In genomic region chr9:114343471-114344187, GRCh38 we compare ENCODE assay signal across 17 cellular contexts. TPM values are rescaled to one million over a fixed set of nuclear protein-coding genes. Genes with fewer than 3 reads are reported as not detected.
A peak's percentile ranks its signal among the peaks of the same experiment; 100 is the strongest.
DNase-seq lines count a peak whose midpoint lies in the region; ATAC-seq and TF ChIP-seq lines count a peak whose summit lies in the region.
"Had no signal": no experiment of that assay in that cellular context is flagged by ENCODE, and none has a peak within 500 bp of the region (broad histone marks: within the 10 kb centered on the region; RNA-seq: fewer than 3 reads in every experiment).

No MANE protein-coding gene starts in this region.

- H3K79me2 ChIP-seq in mammary epithelial cell (ENCODE audit: insufficient read depth, low read length): no peaks in the 10 kb centered on the region

- WGBS in mammary epithelial cell (ENCODE audit: low coverage, missing lambda C conversion rate): 63% methylated on average over 9 of the region's 9 CpGs

- ATAC-seq in HG02870 (IDR thresholded peaks at IDR 0.05; ENCODE audit: unreplicated experiment): no peak
- ATAC-seq: heart right ventricle, left cardiac atrium, psoas muscle had no signal

- H3K9ac ChIP-seq in mammary epithelial cell (ENCODE audit: insufficient read depth, low read length): no peak overlapping the region
- no peak overlapping the region for H3K9ac ChIP-seq in muscle layer of colon (ENCODE audit: low read length)

- CTCF ChIA-PET in mammary epithelial cell (lab: Charles Lee; ENCODE audit: low non-redundant PET): interaction anchor here (0.5 kb wide), 1 partner anchor 61 kb away, joined by 12 read pairs; no protein-coding TSS in a partner anchor

- H2AFZ ChIP-seq in mammary epithelial cell (ENCODE audit: low read depth, low read length): no peak overlapping the region

- BruUV-seq in mammary epithelial cell (replicated peaks; lab: Mats Ljungman, UMichigan): no TSS peak

- peak overlapping the region; percentile 22 for H3K4me2 ChIP-seq in mammary epithelial cell (ENCODE audit: insufficient read depth, low read depth, low read length)

- no peaks in the 10 kb centered on the region for H3K27me3 ChIP-seq in BE2C
- H3K27me3 ChIP-seq in mammary epithelial cell (ENCODE audit: insufficient read depth, low read length): no peaks in the 10 kb centered on the region
- H3K27me3 ChIP-seq in muscle layer of colon (ENCODE audit: control insufficient read depth in 1 of 2, insufficient read depth in 2 of 2, low read length in 2 of 2): no peaks in the 10 kb centered on the region
- H3K27me3 ChIP-seq in brain microvascular endothelial cell (replicated peaks): no peaks in the 10 kb centered on the region
- H3K27me3 ChIP-seq: heart right ventricle, tibial nerve had no signal

- H3K27ac ChIP-seq in mammary epithelial cell (ENCODE audit: insufficient read depth, low read depth, low read length): no peak overlapping the region
- peak overlapping the region; percentile 67 for H3K27ac ChIP-seq in muscle layer of colon (ENCODE audit: low read depth, low read length)
- no peak overlapping the region for H3K27ac ChIP-seq in brain microvascular endothelial cell
- H3K27ac ChIP-seq: heart right ventricle, psoas muscle, SK-N-MC, tibial nerve had no signal

- no peak overlapping the region for H3K4me3 ChIP-seq in BE2C (ENCODE audit: low read depth, low read length)
- H3K4me3 ChIP-seq in mammary epithelial cell (replicated peaks in 1 of 3; ENCODE audit: insufficient read depth in 1 of 3, low read depth in 2 of 3, low read length in 3 of 3): no peak overlapping the region
- no peak overlapping the region for H3K4me3 ChIP-seq in muscle layer of colon (ENCODE audit: low read depth in 1 of 2, low read length in 2 of 2)
- no peak overlapping the region for H3K4me3 ChIP-seq in brain microvascular endothelial cell (ENCODE audit: low read depth, low read length)
- H3K4me3 ChIP-seq: heart right ventricle, psoas muscle, SK-N-MC, tibial nerve had no signal

- in situ Hi-C loops in mammary epithelial cell (cut with MboI; ENCODE audit: low sequenced_read_pairs in 2 of 2) (loop anchor here in 1 of 2 donors (5.0 kb wide), 1 partner anchor 54 kb away; no protein-coding TSS in a partner anchor), brain microvascular endothelial cell (cut with HindIII; ENCODE audit: low pct_ligation_motif_present, low sequenced_read_pairs) (no loop called here)

- H3K9me3 ChIP-seq in BE2C: no peaks in the 10 kb centered on the region; the same call in 1 of the 2 replicates
- no peaks in the 10 kb centered on the region for H3K9me3 ChIP-seq in mammary epithelial cell (replicated peaks; ENCODE audit: insufficient read depth, low read length)
- H3K9me3 ChIP-seq in muscle layer of colon (ENCODE audit: low read length): no peaks in the 10 kb centered on the region
- H3K9me3 ChIP-seq: heart right ventricle, psoas muscle, tibial nerve had no signal

- H3K4me1 ChIP-seq in BE2C (peaks cover 4% of the 10 kb centered on the region), mammary epithelial cell (ENCODE audit: insufficient read depth, low read length) (peaks cover 13% of the 10 kb centered on the region), muscle layer of colon (ENCODE audit: insufficient read depth, low read length) (peaks cover 23% of the 10 kb centered on the region)
- H3K4me1 ChIP-seq: psoas muscle had no signal

- H3K36me3 ChIP-seq in BE2C (no peaks in the 10 kb centered on the region), mammary epithelial cell (ENCODE audit: insufficient read depth, low read length) (no peaks in the 10 kb centered on the region), muscle layer of colon (ENCODE audit: insufficient read depth, low read length) (peaks cover 70% of the 10 kb centered on the region), brain microvascular endothelial cell (replicated peaks) (peaks cover 49% of the 10 kb centered on the region)

- intact Hi-C loops in mammary epithelial cell (cut with micrococcal nuclease): no loop called here

- DNase-seq in BE2C (peak; percentile 29), HPDE6-E6E7 (ENCODE audit: extremely low spot score) (peak; percentile 62), mammary epithelial cell (peak; percentile 45), NCI-H1417 (lab: John Stamatoyannopoulos, UW) (no peak), cerebellar nuclear complex (lab: John Stamatoyannopoulos, UW) (no peak), brain microvascular endothelial cell (no peak)
- DNase-seq: activated CD4-positive, CD25-positive, alpha-beta regulatory T cell; AML-193; heart right ventricle; left cardiac atrium; NCI-H2171 treated with DMSO at 0.1 percent for 48 hours; psoas muscle had no signal

- dilution Hi-C loops in mammary epithelial cell (cut with HindIII; ENCODE audit: low sequenced_read_pairs): loop anchor here (5.0 kb wide), 1 partner anchor 44 kb away; the partner anchor contains the start of gene AKNA

- TF ChIP-seq CTCF in BE2C (IDR thresholded peaks at IDR 0.05; ENCODE audit: low read depth, low read length) (no peak), mammary epithelial cell (conservative IDR thresholded peaks at IDR 0.05 in 1 of 2, IDR thresholded peaks at IDR 0.05 in 1 of 2; ENCODE audit: extremely low read depth in 1 of 2, insufficient read depth in 1 of 2, low read depth in 1 of 2, low read length in 2 of 2) (no peak), brain microvascular endothelial cell (IDR thresholded peaks at IDR 0.05; ENCODE audit: low read depth, low read length, missing control alignments) (no peak)

- H4K20me1 ChIP-seq in mammary epithelial cell (ENCODE audit: insufficient read depth, low read length): no peaks in the 10 kb centered on the region

RNA-seq across cellular contexts. Expression of gene ORM2, which starts 14.0 kb away (rescaled TPM):
- not detected for polyA plus RNA-seq in BE2C (2012; ENCODE audit: insufficient read depth, insufficient read length, low read depth)
- not detected for total RNA-seq in mammary epithelial cell
- not detected for polyA plus RNA-seq in mammary epithelial cell
- not detected for polyA minus RNA-seq in mammary epithelial cell
- total RNA-seq: activated T-helper 1 cell treated with anti-CD3 and anti-CD28 coated beads, Interleukin-12 subunit alpha, Interleukin-12 subunit beta, Interleukin-2, Interleukin-4 antibody, amounts not matched to agents 30 ng/mL and 10 ng/mL and 1 ng/mL, durations not matched to agents 14 hours and 24 hours and 36 hours; heart right ventricle; psoas muscle; tibial nerve had no signal

RNA-seq across cellular contexts. Expression of gene ORM1, which starts 20.7 kb away (rescaled TPM):
- polyA plus RNA-seq in BE2C (2012; ENCODE audit: insufficient read depth, insufficient read length, low read depth): not detected
- not detected for total RNA-seq in mammary epithelial cell
- polyA plus RNA-seq in mammary epithelial cell: not detected
- not detected for polyA minus RNA-seq in mammary epithelial cell
- total RNA-seq: activated T-helper 1 cell treated with anti-CD3 and anti-CD28 coated beads, Interleukin-12 subunit alpha, Interleukin-12 subunit beta, Interleukin-2, Interleukin-4 antibody, amounts not matched to agents 30 ng/mL and 10 ng/mL and 1 ng/mL, durations not matched to agents 14 hours and 24 hours and 36 hours; tibial nerve had no signal

RNA-seq across cellular contexts. Expression of gene AKNA, which starts 44.2 kb away (rescaled TPM):
- 23.9 TPM for polyA plus RNA-seq in BE2C (2012; ENCODE audit: insufficient read depth, insufficient read length, low read depth)
- 1 to 10 TPM; 4.5 to 8.1 TPM for total RNA-seq in mammary epithelial cell
- polyA plus RNA-seq in mammary epithelial cell: 2.8 TPM
- 6.4 TPM for polyA minus RNA-seq in mammary epithelial cell

Comparison
In these comparisons a context has a peak if more than half of its experiments do, and no peak if none do; other contexts are left out.
1. DNase-seq: peak in BE2C (single experiment), HPDE6-E6E7 (single experiment) and mammary epithelial cell (single experiment); none in NCI-H1417 (0 of 3), cerebellar nuclear complex (0 of 2) and brain microvascular endothelial cell (single experiment).